Comparison of ENCODE assay signal across 7 cellular contexts in genomic region chr6:143449731-143450452, GRCh38. TPM values are rescaled to one million over a fixed set of nuclear protein-coding genes. Genes with fewer than 3 reads are reported as not detected.
A peak's percentile ranks its signal among the peaks of the same experiment; 100 is the strongest.
DNase-seq lines count a peak whose midpoint lies in the region; ATAC-seq and TF ChIP-seq lines count a peak whose summit lies in the region.

No MANE protein-coding gene starts in this region.

- no peak for TF ChIP-seq POLR2A in uterus (IDR thresholded peaks at IDR 0.05)

- H3K27ac Mint-ChIP-seq in GM23338: peak overlapping the region; percentile 97
- peak overlapping the region; percentile 100 for H3K27ac Mint-ChIP-seq in activated CD8-positive, alpha-beta T cell treated with anti-CD3 and anti-CD28 coated beads, Interleukin-2, amount 10 ng/mL, durations not matched to agents 7 days and 5 days
- peak overlapping the region; percentile 94 to 98 (median 97) for H3K27ac Mint-ChIP-seq in naive thymus-derived CD8-positive, alpha-beta T cell

- peaks cover 6% of the 10 kb centered on the region for H3K4me1 ChIP-seq in GM23338 (ENCODE audit: insufficient read depth)
- no peaks in the 10 kb centered on the region for H3K4me1 ChIP-seq in esophagus (ENCODE audit: control insufficient read depth in 2 of 2, insufficient read depth in 2 of 2, low read length in 1 of 2)
- H3K4me1 ChIP-seq in uterus: no peaks in the 10 kb centered on the region

- intact Hi-C loops in uterus (cut with DNase I; ENCODE audit: low total_unique reads): no loop called here

- CTCF ChIA-PET in activated CD8-positive, alpha-beta T cell treated with anti-CD3 and anti-CD28 coated beads, Interleukin-2, amount 10 ng/mL, durations not matched to agents 7 days and 5 days (lab: Charles Lee): interaction anchor here (0.6 to 2.3 kb wide), 4 partner anchors 22 to 442 kb away, joined by 3 to 10 read pairs (median 3); no protein-coding TSS in a partner anchor

- DNase-seq in GM03348 (ENCODE audit: low spot score) (peak; percentile 11), GM23338 (ENCODE audit: low spot score) (peak; percentile 24), M059J (ENCODE audit: low read depth) (peak; percentile 69), uterus (no peak)
- DNase-seq in activated CD8-positive, alpha-beta T cell treated with anti-CD3 and anti-CD28 coated beads, Interleukin-2, amount 10 ng/mL, durations not matched to agents 7 days and 5 days: peak; percentile 56
- DNase-seq in naive thymus-derived CD8-positive, alpha-beta T cell: peak in 9 of 10 donors; percentile 15 to 69 (median 52)

- no peak for TF ChIP-seq CTCF in GM23338 (conservative IDR thresholded peaks at IDR 0.05; ENCODE audit: low read depth in 2 of 2)
- TF ChIP-seq CTCF in uterus (IDR thresholded peaks at IDR 0.05): no peak

- peaks cover 38% of the 10 kb centered on the region for H3K79me2 ChIP-seq in GM23338 (replicated peaks; ENCODE audit: insufficient read depth)

- peaks cover 7% of the 10 kb centered on the region; the same call in 2 of the 3 replicates for H3K4me1 Mint-ChIP-seq in GM23338
- H3K4me1 Mint-ChIP-seq in activated CD8-positive, alpha-beta T cell treated with anti-CD3 and anti-CD28 coated beads, Interleukin-2, amount 10 ng/mL, durations not matched to agents 7 days and 5 days (ENCODE audit: low read depth): peaks cover 23% of the 10 kb centered on the region
- peaks cover 17 to 49% (median 44%) of the 10 kb centered on the region in 4 donors for H3K4me1 Mint-ChIP-seq in naive thymus-derived CD8-positive, alpha-beta T cell

- H3K27me3 ChIP-seq in GM23338 (ENCODE audit: insufficient read depth): no peaks in the 10 kb centered on the region
- no peaks in the 10 kb centered on the region for H3K27me3 ChIP-seq in esophagus (ENCODE audit: control insufficient read depth in 1 of 2, insufficient read depth in 2 of 2, low read length in 2 of 2)
- H3K27me3 ChIP-seq in uterus: no peaks in the 10 kb centered on the region

- peak overlapping the region; percentile 65; the same call in 1 of the 2 replicates for H3K27ac ChIP-seq in GM23338 (ENCODE audit: low read depth)
- peak overlapping the region; percentile 77 to 89 for H3K27ac ChIP-seq in esophagus (ENCODE audit: low read depth in 2 of 2, low read length in 1 of 2)
- peak overlapping the region; percentile 74 for H3K27ac ChIP-seq in uterus

- no peaks in the 10 kb centered on the region for H3K36me3 Mint-ChIP-seq in GM23338 (ENCODE audit: low read depth)
- H3K36me3 Mint-ChIP-seq in activated CD8-positive, alpha-beta T cell treated with anti-CD3 and anti-CD28 coated beads, Interleukin-2, amount 10 ng/mL, durations not matched to agents 7 days and 5 days (ENCODE audit: low read depth): peaks cover 9% of the 10 kb centered on the region
- H3K36me3 Mint-ChIP-seq in naive thymus-derived CD8-positive, alpha-beta T cell: peaks cover 0 to 14% (median 0%) of the 10 kb centered on the region in 3 donors

- H3K9me3 ChIP-seq in esophagus (ENCODE audit: control insufficient read depth in 2 of 2, insufficient read depth in 1 of 2, low read depth in 1 of 2, low read length in 1 of 2): no peaks in the 10 kb centered on the region
- no peaks in the 10 kb centered on the region for H3K9me3 ChIP-seq in uterus

- WGBS in esophagus, 2 donors: 3 to 4% methylated on average over 18 of the region's 18 CpGs

- peak overlapping the region; percentile 94 for H3K4me2 ChIP-seq in GM23338

- no peaks in the 10 kb centered on the region for H3K9me2 ChIP-seq in GM23338 (ENCODE audit: insufficient read depth)

- H3K27me3 Mint-ChIP-seq in GM23338 (ENCODE audit: insufficient read depth, low read depth, poor library complexity): peaks cover 7% of the 10 kb centered on the region
- H3K27me3 Mint-ChIP-seq in activated CD8-positive, alpha-beta T cell treated with anti-CD3 and anti-CD28 coated beads, Interleukin-2, amount 10 ng/mL, durations not matched to agents 7 days and 5 days (ENCODE audit: low read depth): no peaks in the 10 kb centered on the region
- no peaks in the 10 kb centered on the region for H3K27me3 Mint-ChIP-seq in naive thymus-derived CD8-positive, alpha-beta T cell

- H3K36me3 ChIP-seq in GM23338 (ENCODE audit: insufficient read depth): no peaks in the 10 kb centered on the region
- no peaks in the 10 kb centered on the region for H3K36me3 ChIP-seq in esophagus (ENCODE audit: control insufficient read depth in 2 of 2, insufficient read depth in 2 of 2, low read length in 1 of 2)
- H3K36me3 ChIP-seq in uterus: no peaks in the 10 kb centered on the region

- H3F3A ChIP-seq in GM23338 (replicated peaks; ENCODE audit: low read depth): no peaks in the 10 kb centered on the region

- H4K20me1 ChIP-seq in GM23338 (replicated peaks; ENCODE audit: insufficient read depth): no peaks in the 10 kb centered on the region; the same call in 1 of the 2 replicates

- H2AFZ ChIP-seq in GM23338: peak overlapping the region; percentile 99

- H3K4me3 Mint-ChIP-seq in GM23338: peak overlapping the region; percentile 94
- peak overlapping the region; percentile 99 for H3K4me3 Mint-ChIP-seq in activated CD8-positive, alpha-beta T cell treated with anti-CD3 and anti-CD28 coated beads, Interleukin-2, amount 10 ng/mL, durations not matched to agents 7 days and 5 days
- H3K4me3 Mint-ChIP-seq in naive thymus-derived CD8-positive, alpha-beta T cell: peak overlapping the region; percentile 93 to 100 (median 99)

- H3K4me3 ChIP-seq in GM23338 (peak overlapping the region; percentile 91), esophagus (ENCODE audit: low read depth in 1 of 2, low read length in 2 of 2) (peak overlapping the region; percentile 70 to 84), uterus (peak overlapping the region; percentile 59 to 61)

- H3K9me3 Mint-ChIP-seq in GM23338: no peaks in the 10 kb centered on the region
- H3K9me3 Mint-ChIP-seq in activated CD8-positive, alpha-beta T cell treated with anti-CD3 and anti-CD28 coated beads, Interleukin-2, amount 10 ng/mL, durations not matched to agents 7 days and 5 days (ENCODE audit: insufficient read depth): no peaks in the 10 kb centered on the region
- H3K9me3 Mint-ChIP-seq in naive thymus-derived CD8-positive, alpha-beta T cell: no peaks in the 10 kb centered on the region

- POLR2A ChIA-PET in activated CD8-positive, alpha-beta T cell treated with anti-CD3 and anti-CD28 coated beads, Interleukin-2, amount 10 ng/mL, durations not matched to agents 7 days and 5 days (lab: Charles Lee): interaction anchor here (0.6 to 2.1 kb wide), 18 partner anchors 8 to 825 kb away, joined by 3 to 20 read pairs (median 4); partner anchors contain the start of gene FUCA2
- POLR2A ChIA-PET in naive thymus-derived CD8-positive, alpha-beta T cell (lab: Charles Lee): interaction anchor here (0.6 to 1.8 kb wide), 8 partner anchors 23 to 975 kb away, joined by 3 to 7 read pairs (median 4); partner anchors contain the start of genes AIG1, FUCA2 and SF3B5

- peak; percentile 8 for ATAC-seq in GM23338
- ATAC-seq in activated CD8-positive, alpha-beta T cell treated with anti-CD3 and anti-CD28 coated beads, Interleukin-2, amount 10 ng/mL, durations not matched to agents 7 days and 5 days: peak; percentile 8
- no peak for ATAC-seq in naive thymus-derived CD8-positive, alpha-beta T cell

TF ChIP-seq in GM23338, 12 proteins besides CTCF, POLR2A, EP300 and RAD21 (continues in another document):
- TF ChIP-seq POLR2AphosphoS5 (IDR thresholded peaks at IDR 0.05; ENCODE audit: low read depth): no peak
- no peak for TF ChIP-seq EZH2 (IDR thresholded peaks at IDR 0.05; ENCODE audit: low read depth, unreplicated experiment)
- no peak for TF ChIP-seq JUNB (IDR thresholded peaks at IDR 0.05; ENCODE audit: unreplicated experiment)

RNA-seq across cellular contexts. Expression of gene ADAT2, which starts 0.6 kb away (rescaled TPM):
- total RNA-seq in GM23338 (2014; rRNA removed; shearing (Covaris generic)): 10.8 and 13.7 TPM in 2 replicates
- polyA plus RNA-seq in GM23338 (2016; fragmentation: Nextera tagmentation; extraction: Ambion mirVana) (6.9 and 7.4 TPM in 2 replicates), esophagus (10 to 100 TPM in 1 of 2 donors, 1 to 10 TPM in 1; 5.4 to 12.7 TPM)
- 2.7 and 6.2 TPM in 2 replicates for total RNA-seq in M059J (2014; rRNA removed; shearing (Covaris generic))
- total RNA-seq in activated CD8-positive, alpha-beta T cell treated with anti-CD3 and anti-CD28 coated beads, Interleukin-2, amount 10 ng/mL, durations not matched to agents 7 days and 5 days: 10 to 100 TPM; 21.4 to 22.0 TPM
- total RNA-seq in naive thymus-derived CD8-positive, alpha-beta T cell: 10 to 100 TPM; 23.8 to 28.5 TPM
- polyA plus RNA-seq in naive thymus-derived CD8-positive, alpha-beta T cell: 1 to 10 TPM; 1.5 to 1.7 (median 1.6) TPM
- 10 to 100 TPM in 1 of 4 donors, 1 to 10 TPM in 3; 3.8 to 26.1 (median 5.9) TPM for total RNA-seq in uterus

RNA-seq across cellular contexts. Expression of gene PEX3, which starts 0.7 kb away (rescaled TPM):
- 13.8 and 16.4 TPM in 2 replicates for total RNA-seq in GM23338 (2014; rRNA removed; shearing (Covaris generic))
- polyA plus RNA-seq in GM23338 (2016; fragmentation: Nextera tagmentation; extraction: Ambion mirVana): 19.4 and 22.7 TPM in 2 replicates
- total RNA-seq in M059J (2014; rRNA removed; shearing (Covaris generic)): 31.4 and 38.1 TPM in 2 replicates
- total RNA-seq in activated CD8-positive, alpha-beta T cell treated with anti-CD3 and anti-CD28 coated beads, Interleukin-2, amount 10 ng/mL, durations not matched to agents 7 days and 5 days: 10 to 100 TPM; 14.5 to 15.1 TPM
- 10 to 100 TPM; 16.5 to 18.3 TPM for polyA plus RNA-seq in esophagus
- total RNA-seq in naive thymus-derived CD8-positive, alpha-beta T cell: 10 to 100 TPM; 21.1 to 25.8 TPM
- 10 to 100 TPM; 19.2 to 22.2 (median 20.0) TPM for polyA plus RNA-seq in naive thymus-derived CD8-positive, alpha-beta T cell
- 10 to 100 TPM in 3 of 4 donors, 1 to 10 TPM in 1; 4.1 to 29.7 (median 19.7) TPM for total RNA-seq in uterus

Comparison
In these comparisons a context has a peak if more than half of its experiments do, and no peak if none do; other contexts are left out.
1. DNase-seq: peak in GM03348 (single experiment), GM23338 (single experiment), M059J (single experiment), activated CD8-positive, alpha-beta T cell treated with anti-CD3 and anti-CD28 coated beads, Interleukin-2, amount 10 ng/mL, durations not matched to agents 7 days and 5 days (single experiment) and naive thymus-derived CD8-positive, alpha-beta T cell (9 of 10); none in uterus (0 of 2).
2. ATAC-seq: peak in GM23338 (single experiment) and activated CD8-positive, alpha-beta T cell treated with anti-CD3 and anti-CD28 coated beads, Interleukin-2, amount 10 ng/mL, durations not matched to agents 7 days and 5 days (single experiment); none in naive thymus-derived CD8-positive, alpha-beta T cell (0 of 2).
3. Peak in every context shown above with its lines, with median percentiles within 50 percentile points of each other: H3K27ac ChIP-seq, H3K4me3 ChIP-seq, H3K27ac Mint-ChIP-seq and H3K4me3 Mint-ChIP-seq.